28 cellular contexts compared by ENCODE assay signal in the genomic region with DNA sequence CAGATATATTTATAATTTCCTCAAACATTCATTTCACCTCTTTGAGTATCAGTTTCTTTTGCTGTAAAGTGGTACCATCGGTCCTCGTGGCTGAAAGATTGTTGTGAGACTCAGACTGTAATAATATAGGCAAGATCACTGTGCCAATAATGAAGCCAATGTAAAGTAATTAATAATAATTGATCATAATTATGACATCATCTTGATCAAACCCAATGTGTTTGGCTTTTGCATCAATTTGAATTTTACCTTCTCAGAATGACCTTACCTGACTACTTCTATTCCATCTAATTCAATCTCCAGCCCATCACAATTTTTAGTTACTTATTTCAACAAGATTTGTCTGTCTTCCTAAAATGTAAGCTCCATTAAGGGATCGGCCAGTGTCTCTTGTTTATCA.
"Had no signal": no experiment of that assay in that cellular context is flagged by ENCODE, and none has a peak within 500 bp of the region (broad histone marks: within the 10 kb centered on the region; RNA-seq: fewer than 3 reads in every experiment).

No MANE protein-coding gene starts in this region.

- FAIRE-seq: colon, endometrium, endothelial cell of umbilical vein, frontal cortex had no signal

- H3K27ac ChIP-seq: colonic mucosa, coronary artery, dorsolateral prefrontal cortex, epithelial cell of prostate, esophagus muscularis mucosa, esophagus squamous epithelium, foreskin keratinocyte, gastrocnemius medialis, gastroesophageal sphincter, heart left ventricle, heart right ventricle had no signal

- ATAC-seq: effector memory CD8-positive, alpha-beta T cell; esophagus mucosa; foreskin keratinocyte; gastrocnemius medialis; gastroesophageal sphincter; heart left ventricle; heart right ventricle had no signal

- H3K27me3 ChIP-seq: colonic mucosa, dorsolateral prefrontal cortex, esophagus muscularis mucosa, esophagus squamous epithelium, foreskin keratinocyte, gastrocnemius medialis, gastroesophageal sphincter, heart left ventricle, heart right ventricle had no signal

- DNase-seq: colonic mucosa; cortex of kidney; dermis blood vessel endothelial cell; dorsolateral prefrontal cortex; effector CD4-positive, alpha-beta T cell; effector CD8-positive, alpha-beta T cell; effector memory CD4-positive, alpha-beta T cell; effector memory CD8-positive, alpha-beta T cell; endodermal cell; erythroblast; esophagus squamous epithelium; foreskin fibroblast; foreskin keratinocyte; foreskin melanocyte; gastrocnemius medialis; glutamatergic neuron; head of caudate nucleus; heart left ventricle; heart right ventricle had no signal

- H3K9me3 ChIP-seq: colonic mucosa, esophagus muscularis mucosa, esophagus squamous epithelium, gastrocnemius medialis, gastroesophageal sphincter, heart left ventricle, heart right ventricle had no signal

- H3K4me3 ChIP-seq: colonic mucosa, coronary artery, dorsolateral prefrontal cortex, esophagus muscularis mucosa, esophagus squamous epithelium, gastrocnemius medialis, gastroesophageal sphincter, heart left ventricle, heart right ventricle had no signal

- H3K4me1 ChIP-seq: colonic mucosa, esophagus muscularis mucosa, esophagus squamous epithelium, foreskin keratinocyte, gastrocnemius medialis, gastroesophageal sphincter, heart left ventricle, heart right ventricle had no signal

- H3K36me3 ChIP-seq: colonic mucosa, esophagus muscularis mucosa, esophagus squamous epithelium, gastrocnemius medialis, gastroesophageal sphincter, heart left ventricle, heart right ventricle had no signal
